Comparison of ENCODE assay signal across 20 cellular contexts in the genomic region with DNA sequence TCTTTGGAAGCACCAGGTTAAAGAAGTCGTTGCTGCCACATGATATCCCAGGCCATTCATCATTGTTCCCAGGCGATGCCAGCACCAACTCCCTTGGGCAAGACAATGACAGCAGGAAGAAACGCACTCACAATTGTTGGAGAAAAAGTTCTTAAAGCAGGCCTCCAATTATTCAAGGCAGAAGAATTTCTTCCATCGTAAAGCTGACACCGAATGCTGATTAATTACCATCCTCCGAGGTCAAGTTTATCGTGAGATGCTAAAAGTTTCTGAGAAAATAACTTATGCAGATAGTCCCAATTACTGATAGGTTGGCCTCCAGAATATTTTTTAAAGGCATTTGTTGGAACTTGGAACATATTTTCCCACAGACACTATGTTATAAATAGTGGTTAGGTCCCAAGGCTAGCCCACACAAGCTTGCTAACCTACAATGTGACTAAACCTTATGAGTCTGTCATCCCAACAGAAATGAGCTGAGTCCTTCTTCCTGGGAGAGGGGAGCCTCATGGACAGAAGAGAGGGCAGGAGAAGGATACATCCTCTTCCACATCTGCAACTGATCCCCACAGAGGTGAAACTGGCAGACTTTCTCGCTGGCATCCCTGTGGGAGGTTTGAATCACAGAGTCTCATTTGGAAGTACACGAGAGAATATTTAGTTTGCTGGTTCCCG.
A peak's percentile ranks its signal among the peaks of the same experiment; 100 is the strongest.
DNase-seq lines count a peak whose midpoint lies in the region; FAIRE-seq and TF ChIP-seq lines count a peak whose summit lies in the region.
"Had no signal": no experiment of that assay in that cellular context is flagged by ENCODE, and none has a peak within 500 bp of the region (broad histone marks: within the 10 kb centered on the region; RNA-seq: fewer than 3 reads in every experiment).

No MANE protein-coding gene starts in this region.

- H3K9me3 ChIP-seq in A673 (ENCODE audit: low read depth, low read length, poor library complexity, severe bottlenecking) (peaks cover 5% of the 10 kb centered on the region), SJSA1 (replicated peaks) (peaks cover 8% of the 10 kb centered on the region; the same call in 1 of the 2 replicates), small intestine (ENCODE audit: control insufficient read depth, low read depth) (no peaks in the 10 kb centered on the region)

- H3K27me3 ChIP-seq in A673 (replicated peaks; ENCODE audit: insufficient read depth, low read depth, low read length, poor library complexity) (peaks cover 8% of the 10 kb centered on the region), SJSA1 (replicated peaks) (no peaks in the 10 kb centered on the region), small intestine (ENCODE audit: control insufficient read depth in 2 of 2, insufficient read depth in 2 of 2, low read length in 2 of 2) (peaks cover 0 to 3% of the 10 kb centered on the region in 2 donors)

- no peak overlapping the region for H3K27ac Mint-ChIP-seq in immature natural killer cell
- H3K27ac Mint-ChIP-seq: CD4-positive, alpha-beta memory T cell had no signal

- no peak for TF ChIP-seq CTCF in A673 (conservative IDR thresholded peaks at IDR 0.05; ENCODE audit: low read depth, low read length)

- peaks cover 2 to 13% (median 6%) of the 10 kb centered on the region in 3 donors for H3K27me3 Mint-ChIP-seq in immature natural killer cell (ENCODE audit: low read depth in 3 of 3)

- WGBS in small intestine, 3 donors, result 69% methylated on average over 10 of the region's 10 CpGs

- H3K4me3 Mint-ChIP-seq in immature natural killer cell, result no peak overlapping the region
- H3K4me3 Mint-ChIP-seq: CD4-positive, alpha-beta memory T cell had no signal

- no peak overlapping the region for H3K4me3 ChIP-seq in A673 (ENCODE audit: low read depth, low read length, poor library complexity, severe bottlenecking)
- no peak overlapping the region for H3K4me3 ChIP-seq in SJSA1
- no peak overlapping the region for H3K4me3 ChIP-seq in small intestine (ENCODE audit: low read depth in 1 of 2, low read length in 2 of 2)
- H3K4me3 ChIP-seq: PC-9 had no signal

- H3K27ac ChIP-seq in A673 (ENCODE audit: low read depth, low read length, poor library complexity, severe bottlenecking), result no peak overlapping the region
- H3K27ac ChIP-seq in SJSA1, result peak overlapping the region; percentile 48
- H3K27ac ChIP-seq in small intestine (ENCODE audit: low read depth in 1 of 2, low read length in 1 of 2), result no peak overlapping the region
- H3K27ac ChIP-seq: PC-9 had no signal

- no peak for FAIRE-seq in small intestine (lab: Jason Lieb, UNC)
- FAIRE-seq: A204.1, GM12891, GM18507, H54 had no signal

- CTCF ChIA-PET in A673 (lab: Charles Lee), result no interaction called here

- intact Hi-C loops in A673 (cut with micrococcal nuclease; ENCODE audit: unreplicated experiment), result no loop called here

- H3K4me1 ChIP-seq in A673 (ENCODE audit: insufficient read depth, low read length, poor library complexity, severe bottlenecking) (no peaks in the 10 kb centered on the region), SJSA1 (replicated peaks) (peaks cover 33% of the 10 kb centered on the region), small intestine (ENCODE audit: control insufficient read depth in 2 of 2, insufficient read depth in 1 of 2, low read depth in 1 of 2, low read length in 1 of 2) (no peaks in the 10 kb centered on the region)

- DNase-seq in A673 (ENCODE audit: low spot score) (peak; percentile 0), EL (peak; percentile 55), SJSA1 (ENCODE audit: low read depth in 1 of 2, low spot score in 2 of 2) (peak in 1 of 2 experiments; percentile 61), left kidney (ENCODE audit: low read depth, low spot score) (peak; percentile 88), small intestine (no peak), KG1 (lab: John Stamatoyannopoulos, UW) (no peak), immature natural killer cell (no peak), activated gamma-delta T cell (lab: John Stamatoyannopoulos, UW) (no peak)
- DNase-seq: Calu3; CD4-positive, alpha-beta memory T cell; DMS53; MV-4-11; NCI-H1417; NCI-H1930; NCI-H510A treated with DMSO at 0.1 percent for 48 hours; PC-9 had no signal

- POLR2A ChIA-PET in A673 (lab: Charles Lee; ENCODE audit: low non-redundant PET), result no interaction called here

- H3K36me3 ChIP-seq in A673 (ENCODE audit: insufficient read depth, low read length, poor library complexity, severe bottlenecking) (no peaks in the 10 kb centered on the region), SJSA1 (no peaks in the 10 kb centered on the region), small intestine (ENCODE audit: control insufficient read depth in 2 of 2, insufficient read depth in 2 of 2, low read length in 2 of 2) (no peaks in the 10 kb centered on the region)

- BruUV-seq in A673 (replicated peaks; lab: Mats Ljungman, UMichigan), result no TSS peak

- H3K36me3 Mint-ChIP-seq in immature natural killer cell, result peaks cover 0 to 3% (median 0%) of the 10 kb centered on the region in 3 donors
- H3K36me3 Mint-ChIP-seq: CD4-positive, alpha-beta memory T cell had no signal

- H3K9me3 Mint-ChIP-seq in immature natural killer cell, result peaks cover 10 to 39% (median 16%) of the 10 kb centered on the region in 6 donors

- no peaks in the 10 kb centered on the region for H3K4me1 Mint-ChIP-seq in immature natural killer cell
- H3K4me1 Mint-ChIP-seq: CD4-positive, alpha-beta memory T cell had no signal

Comparison
In these comparisons a context has a peak if more than half of its experiments do, and no peak if none do; other contexts are left out.
1. DNase-seq: peak in A673 (single experiment), EL (single experiment) and left kidney (single experiment); none in small intestine (single experiment), KG1 (single experiment), immature natural killer cell (0 of 3) and activated gamma-delta T cell (single experiment).